7 cellular contexts compared by ENCODE assay signal in genomic region chr22:49698616-49699015, GRCh38.
DNase-seq lines count a peak whose midpoint lies in the region; ATAC-seq and TF ChIP-seq lines count a peak whose summit lies in the region.
"Not testable (repeated sequence)": the region's sequence is repeated elsewhere in the genome, so short reads cannot be mapped to it uniquely, and the experiment has no call there.

No MANE protein-coding gene starts in this region.

- not testable (repeated sequence) for H3K36me3 Mint-ChIP-seq in activated T-cell treated with anti-CD3 and anti-CD28 coated beads, Interleukin-2, amount 50 U/mL, for 24 hours (ENCODE audit: low read depth)

- not testable (repeated sequence) for ATAC-seq in upper lobe of right lung

- intact Hi-C loops in posterior vena cava (cut with DNase I); upper lobe of right lung (cut with DNase I): not testable (repeated sequence)

- not testable (repeated sequence) for H3K27ac ChIP-seq in coronary artery, upper lobe of right lung

- not testable (repeated sequence) for H3K4me1 Mint-ChIP-seq in activated T-cell treated with anti-CD3 and anti-CD28 coated beads, Interleukin-2, amount 50 U/mL, for 24 hours (ENCODE audit: low read depth)

- not testable (repeated sequence) for H3K36me3 ChIP-seq in upper lobe of right lung

- DNase-seq in RPMI8226 (peak; percentile 74), coronary artery (ENCODE audit: low spot score) (peak; percentile 41), mesenteric fat pad (ENCODE audit: low spot score) (peak; percentile 22), posterior vena cava (ENCODE audit: low spot score) (peak; percentile 35), upper lobe of right lung (peak; percentile 23)
- peak; percentile 7 for DNase-seq in activated T-cell treated with anti-CD3 and anti-CD28 coated beads, Interleukin-2, amount 50 U/mL, for 24 hours
- DNase-seq in stimulated activated CD8-positive, alpha-beta memory T cell treated with anti-CD3 and anti-CD28 coated beads, Interleukin-4, amount 100 ng/mL, for 48 hours = peak; percentile 2

- H3K9me3 ChIP-seq in upper lobe of right lung = peaks cover 15% of the 10 kb centered on the region

- not testable (repeated sequence) for H3K4me3 ChIP-seq in coronary artery, upper lobe of right lung

- peaks cover 15% of the 10 kb centered on the region for H3K27me3 Mint-ChIP-seq in activated T-cell treated with anti-CD3 and anti-CD28 coated beads, Interleukin-2, amount 50 U/mL, for 24 hours

- not testable (repeated sequence) for H3K4me3 Mint-ChIP-seq in activated T-cell treated with anti-CD3 and anti-CD28 coated beads, Interleukin-2, amount 50 U/mL, for 24 hours

- H3K27ac Mint-ChIP-seq in activated T-cell treated with anti-CD3 and anti-CD28 coated beads, Interleukin-2, amount 50 U/mL, for 24 hours = not testable (repeated sequence)

- TF ChIP-seq CTCF in coronary artery (IDR thresholded peaks at IDR 0.05); upper lobe of right lung (IDR thresholded peaks at IDR 0.05): not testable (repeated sequence)

- not testable (repeated sequence) for H3K27me3 ChIP-seq in upper lobe of right lung

- H3K4me1 ChIP-seq in upper lobe of right lung = not testable (repeated sequence)

- H3K9me3 Mint-ChIP-seq in activated T-cell treated with anti-CD3 and anti-CD28 coated beads, Interleukin-2, amount 50 U/mL, for 24 hours = peaks cover 18% of the 10 kb centered on the region

Comparison
In these comparisons a context has a peak if more than half of its experiments do, and no peak if none do; other contexts are left out.
1. DNase-seq: peak in every context shown above with its lines; median percentile 74 in RPMI8226; 41 in coronary artery; 35 in posterior vena cava; 23 in upper lobe of right lung; 22 in mesenteric fat pad; 7 in activated T-cell treated with anti-CD3 and anti-CD28 coated beads, Interleukin-2, amount 50 U/mL, for 24 hours; 2 in stimulated activated CD8-positive, alpha-beta memory T cell treated with anti-CD3 and anti-CD28 coated beads, Interleukin-4, amount 100 ng/mL, for 48 hours.